Comparison of ENCODE assay signal across 9 cellular contexts in genomic region chr19:14775855-14776254, GRCh38. TPM values are rescaled to one million over a fixed set of nuclear protein-coding genes. Genes with fewer than 3 reads are reported as not detected.
A peak's percentile ranks its signal among the peaks of the same experiment; 100 is the strongest.
DNase-seq lines count a peak whose midpoint lies in the region; ATAC-seq, FAIRE-seq and TF ChIP-seq lines count a peak whose summit lies in the region.
"Had no signal": no experiment of that assay in that cellular context is flagged by ENCODE, and none has a peak within 500 bp of the region (broad histone marks: within the 10 kb centered on the region; RNA-seq: fewer than 3 reads in every experiment).

No MANE protein-coding gene starts in this region.

- FAIRE-seq in K562 (lab: Jason Lieb, UNC), result peak; percentile 49
- FAIRE-seq: HTR-8/SVneo had no signal

- intact Hi-C loops in K562 (cut with micrococcal nuclease), result no loop called here

- H3K27ac ChIP-seq in BLaER1 (no peak overlapping the region), K562 (ENCODE audit: extremely low read depth, low read depth, low read length) (peak overlapping the region; percentile 76)

- H3K4me1 ChIP-seq in BLaER1 (peaks cover 70% of the 10 kb centered on the region), HAP-1 (no peaks in the 10 kb centered on the region), K562 (replicated peaks in 1 of 2; ENCODE audit: control insufficient read depth in 2 of 2, insufficient read depth in 2 of 2, low read length in 2 of 2) (peaks cover 0 to 23% of the 10 kb centered on the region in 2 experiments; a peak in 3 of 5 replicates), mononuclear cell (ENCODE audit: insufficient read depth, low read length) (peaks cover 26% of the 10 kb centered on the region)

- POLR2A ChIA-PET in K562 (lab: Yijun Ruan, JAX), result interaction anchor here (0.6 to 1.6 kb wide), 5 partner anchors 9 to 207 kb away, joined by 3 to 5 read pairs (median 3); no protein-coding TSS in a partner anchor

- no peak for DNase-seq in HAP-1 (ENCODE audit: low spot score in 2 of 2)
- peak; percentile 59 to 75 (median 63) for DNase-seq in K562 (ENCODE audit: extremely low read depth in 1 of 4, low spot score in 3 of 4)
- DNase-seq in RKO (ENCODE audit: low spot score), result no peak
- no peak for DNase-seq in ACHN
- no peak for DNase-seq in SHP77 (lab: John Stamatoyannopoulos, UW)
- DNase-seq in HPDE6-E6E7 (ENCODE audit: extremely low spot score), result no peak

- TF ChIP-seq EP300 in K562 (IDR thresholded peaks at IDR 0.05; ENCODE audit: low read length), result no peak

- H3K36me3 ChIP-seq in BLaER1, result no peaks in the 10 kb centered on the region
- H3K36me3 ChIP-seq in HAP-1 (replicated peaks), result no peaks in the 10 kb centered on the region
- peaks cover 25% of the 10 kb centered on the region; the same call in 2 of the 3 replicates for H3K36me3 ChIP-seq in K562 (ENCODE audit: control insufficient read depth, insufficient read depth, low read length)

- ATAC-seq in K562, result peak; percentile 76

- H3K4me3 ChIP-seq in BLaER1 (peak overlapping the region; percentile 55), HAP-1 (peak overlapping the region; percentile 29), K562 (peak overlapping the region; percentile 90), mononuclear cell (ENCODE audit: low read length) (peak overlapping the region; percentile 66)

- H3K9me3 ChIP-seq in BLaER1 (no peaks in the 10 kb centered on the region), HAP-1 (no peaks in the 10 kb centered on the region), K562 (replicated peaks; ENCODE audit: control insufficient read depth, insufficient read depth, low read depth, low read length) (no peaks in the 10 kb centered on the region), mononuclear cell (ENCODE audit: low read depth, low read length) (no peaks in the 10 kb centered on the region)

- 2% methylated on average over 11 of the region's 12 CpGs for WGBS in K562 (ENCODE audit: insufficient coverage, low coverage, missing lambda C conversion rate)

- H3K9ac ChIP-seq in BLaER1 (no peak overlapping the region), K562 (ENCODE audit: insufficient read depth in 1 of 2, low read depth in 2 of 2, low read length in 2 of 2) (peak overlapping the region; percentile 86 to 91)

- CTCF ChIA-PET in K562 (lab: Yijun Ruan, JAX; ENCODE audit: low intra/inter-chr PET ratio), result no interaction called here

- no peak; the same call in 1 of the 2 replicates for TF ChIP-seq POLR2A in K562 (conservative IDR thresholded peaks at IDR 0.05)

- H4K20me1 ChIP-seq in BLaER1 (peaks cover 9% of the 10 kb centered on the region), K562 (replicated peaks; ENCODE audit: control insufficient read depth, insufficient read depth, low read length) (no peaks in the 10 kb centered on the region)

- H3K4me2 ChIP-seq in BLaER1 (peak overlapping the region; percentile 83), K562 (ENCODE audit: insufficient read depth, low read length) (peak overlapping the region; percentile 92)

- H3K27me3 ChIP-seq in BLaER1, result no peaks in the 10 kb centered on the region; the same call in 1 of the 2 replicates
- 0 out of 2 replicates have a peak, but pooled peaks cover 7% of the 10 kb centered on the region for H3K27me3 ChIP-seq in HAP-1 (ENCODE audit: low read depth)
- no peaks in the 10 kb centered on the region for H3K27me3 ChIP-seq in K562 (ENCODE audit: control insufficient read depth in 2 of 2, insufficient read depth in 2 of 2, low read length in 2 of 2)
- H3K27me3 ChIP-seq in mononuclear cell (ENCODE audit: insufficient read depth, low read length), result no peaks in the 10 kb centered on the region

- H3K79me2 ChIP-seq in K562 (ENCODE audit: control insufficient read depth, insufficient read depth, low read length), result peaks cover 22% of the 10 kb centered on the region

- BruUV-seq in K562 (replicated peaks; lab: Mats Ljungman, UMichigan), result no TSS peak

- peak in 1 of 2 experiments; percentile 3; a peak in 1 of 4 replicates for TF ChIP-seq RAD21 in K562 (CRISPR knock-in tag; conservative IDR thresholded peaks at IDR 0.05 in 1 of 2, IDR thresholded peaks at IDR 0.05 in 1 of 2)

- TF ChIP-seq CTCF in K562 (IDR thresholded peaks at IDR 0.05 in 2 of 3, conservative IDR thresholded peaks at IDR 0.05 in 1 of 3; ENCODE audit: insufficient read depth in 2 of 3, low read depth in 1 of 3, low read length in 3 of 3), result peak; percentile 31 to 34 (median 31); a peak in 4 of 6 replicates

- in situ Hi-C loops in HAP-1 (cut with MboI; ENCODE audit: low sequenced_read_pairs), result no loop called here
- in situ Hi-C loops in K562 (cut with MboI), result no loop called here
- in situ Hi-C loops in ACHN (cut with HindIII; ENCODE audit: low pct_ligation_motif_present, low pct_unique_long_range_greater_than_20kb, low sequenced_read_pairs), result no loop called here

- H3K9me1 ChIP-seq in K562 (ENCODE audit: control insufficient read depth, insufficient read depth, low read length), result no peaks in the 10 kb centered on the region

- peak overlapping the region; percentile 91 for H2AFZ ChIP-seq in K562 (ENCODE audit: low read depth, low read length)

TF ChIP-seq in K562, 482 proteins besides CTCF, POLR2A, EP300 and RAD21 (continues in another document):
- TF ChIP-seq SIN3A (IDR thresholded peaks at IDR 0.05; ENCODE audit: borderline replicate concordance in 2 of 2, control insufficient read depth in 1 of 2, low read depth in 2 of 2, low read length in 2 of 2), result peak in 1 of 2 experiments; percentile 57; a peak in 2 of 4 replicates

RNA-seq across cellular contexts. Expression of gene ADGRE2, which starts 2.5 kb away (rescaled TPM):
- 47.3 and 143 TPM in 2 replicates for total RNA-seq in K562 (2011; cell fraction: chromatin; rRNA removed; ENCODE audit: low replicate concordance)
- 41.1 and 66.9 TPM in 2 replicates for total RNA-seq in K562 (2011; cell fraction: nucleolus; rRNA removed)
- 46.1 and 57.8 TPM in 2 replicates for total RNA-seq in K562 (2011; cell fraction: nucleoplasm; rRNA removed)
- total RNA-seq in K562 (2014; rRNA removed) (8.2 and 15.2 TPM in 2 replicates), K562 (2014; rRNA removed; fragmentation: Illumina TruSeq; extraction: Trizol) (4.3 and 5.6 TPM in 2 replicates), K562 (2015; rRNA removed; fragmentation: Illumina TruSeq; extraction: Trizol) (4.4 and 4.7 TPM in 2 replicates), K562 (2021) (15.6 and 17.3 TPM in 2 replicates), mononuclear cell (22.7 TPM)
- polyA plus RNA-seq in K562 (2011; rRNA removed) (9.8 and 13.6 TPM in 2 replicates), K562 (2014; fragmentation: Illumina TruSeq; extraction: Trizol) (12.3 and 13.9 TPM in 2 replicates), K562 (2014; fragmentation: Nextera tagmentation; extraction: Ambion mirVana) (1 to 10 TPM; 4.4 to 6.4 TPM), K562 (2014; rRNA removed) (14.9 and 19.2 TPM in 2 replicates)
- polyA plus RNA-seq in K562 (2011; cell fraction: cytosol; rRNA removed), result 9.0 and 9.5 TPM in 2 replicates
- polyA plus RNA-seq in K562 (2011; cell fraction: nucleus; rRNA removed), result 38.9 and 80.5 TPM in 2 replicates
- polyA plus RNA-seq in K562 (2012), result 7.8 and 9.1 TPM in 2 replicates
- 23.0 and 24.7 TPM in 2 replicates for polyA minus RNA-seq in K562 (2011; rRNA and poly(A)+ RNA removed)
- polyA minus RNA-seq in K562 (2011; cell fraction: cytosol; rRNA and poly(A)+ RNA removed), result 9.8 and 11.3 TPM in 2 replicates
- 27.9 and 28.3 TPM in 2 replicates for polyA minus RNA-seq in K562 (2011; cell fraction: nucleus; rRNA and poly(A)+ RNA removed)

RNA-seq across cellular contexts. Expression of gene OR7A5, which starts 59.1 kb away (rescaled TPM):
- not detected in 2 replicates for total RNA-seq in K562 (2011; cell fraction: chromatin; rRNA removed; ENCODE audit: low replicate concordance)
- not detected in 2 replicates for total RNA-seq in K562 (2011; cell fraction: nucleolus; rRNA removed)
- total RNA-seq in K562 (2011; cell fraction: nucleoplasm; rRNA removed), result not detected in 2 replicates
- total RNA-seq in K562 (2014; rRNA removed) (not detected in 2 replicates), K562 (2014; rRNA removed; fragmentation: Illumina TruSeq; extraction: Trizol) (not detected in 2 replicates), K562 (2015; rRNA removed; fragmentation: Illumina TruSeq; extraction: Trizol) (not detected in 2 replicates), K562 (2021) (not detected in 2 replicates), mononuclear cell (0.10 TPM)
- polyA plus RNA-seq in K562 (2011; rRNA removed) (not detected in 2 replicates), K562 (2014; fragmentation: Illumina TruSeq; extraction: Trizol) (not detected in 2 replicates), K562 (2014; fragmentation: Nextera tagmentation; extraction: Ambion mirVana) (not detected), K562 (2014; rRNA removed) (not detected in 2 replicates)
- polyA plus RNA-seq in K562 (2011; cell fraction: cytosol; rRNA removed), result not detected in 2 replicates
- polyA plus RNA-seq in K562 (2011; cell fraction: nucleus; rRNA removed), result not detected in 2 replicates
- polyA plus RNA-seq in K562 (2012), result not detected in 2 replicates
- not detected in 2 replicates for polyA minus RNA-seq in K562 (2011; rRNA and poly(A)+ RNA removed)
- not detected in 2 replicates for polyA minus RNA-seq in K562 (2011; cell fraction: cytosol; rRNA and poly(A)+ RNA removed)
- polyA minus RNA-seq in K562 (2011; cell fraction: nucleus; rRNA and poly(A)+ RNA removed), result not detected in 2 replicates

RNA-seq across cellular contexts. Expression of gene OR7C1, which starts 59.1 kb away (rescaled TPM):
- total RNA-seq in K562 (2011; cell fraction: chromatin; rRNA removed; ENCODE audit: low replicate concordance), result not detected in 2 replicates
- not detected in 2 replicates for total RNA-seq in K562 (2011; cell fraction: nucleolus; rRNA removed)
- total RNA-seq in K562 (2011; cell fraction: nucleoplasm; rRNA removed), result not detected in 2 replicates
- total RNA-seq in K562 (2014; rRNA removed) (0.08 and 0.14 TPM in 2 replicates), K562 (2014; rRNA removed; fragmentation: Illumina TruSeq; extraction: Trizol) (under 0.01 and 0.04 TPM in 2 replicates), K562 (2015; rRNA removed; fragmentation: Illumina TruSeq; extraction: Trizol) (0.04 and 0.18 TPM in 2 replicates), K562 (2021) (0.16 TPM in 1 of 2 replicates, not detected in the other), mononuclear cell (not detected)
- polyA plus RNA-seq in K562 (2011; rRNA removed) (not detected in 2 replicates), K562 (2014; fragmentation: Illumina TruSeq; extraction: Trizol) (0.07 TPM in 1 of 2 replicates, not detected in the other), K562 (2014; fragmentation: Nextera tagmentation; extraction: Ambion mirVana) (under 1 TPM; 0.08 to 0.11 TPM), K562 (2014; rRNA removed) (0.01 TPM in 1 of 2 replicates, not detected in the other)
- 0.06 TPM in 1 of 2 replicates, not detected in the other for polyA plus RNA-seq in K562 (2011; cell fraction: cytosol; rRNA removed)
- polyA plus RNA-seq in K562 (2011; cell fraction: nucleus; rRNA removed), result not detected in 2 replicates
- 0.06 and 0.09 TPM in 2 replicates for polyA plus RNA-seq in K562 (2012)
- not detected in 2 replicates for polyA minus RNA-seq in K562 (2011; rRNA and poly(A)+ RNA removed)
- polyA minus RNA-seq in K562 (2011; cell fraction: cytosol; rRNA and poly(A)+ RNA removed), result not detected in 2 replicates
- polyA minus RNA-seq in K562 (2011; cell fraction: nucleus; rRNA and poly(A)+ RNA removed), result not detected in 2 replicates

Comparison
In these comparisons a context has a peak if more than half of its experiments do, and no peak if none do; other contexts are left out.
1. H3K4me3 ChIP-seq: peak in every context shown above with its lines; median percentile 90 in K562; 66 in mononuclear cell; 55 in BLaER1; 29 in HAP-1.
2. DNase-seq: peak in K562 (4 of 4); none in HAP-1 (0 of 2), RKO (single experiment), ACHN (single experiment), SHP77 (0 of 2) and HPDE6-E6E7 (single experiment).